8 cellular contexts compared by ENCODE assay signal in the genomic region with DNA sequence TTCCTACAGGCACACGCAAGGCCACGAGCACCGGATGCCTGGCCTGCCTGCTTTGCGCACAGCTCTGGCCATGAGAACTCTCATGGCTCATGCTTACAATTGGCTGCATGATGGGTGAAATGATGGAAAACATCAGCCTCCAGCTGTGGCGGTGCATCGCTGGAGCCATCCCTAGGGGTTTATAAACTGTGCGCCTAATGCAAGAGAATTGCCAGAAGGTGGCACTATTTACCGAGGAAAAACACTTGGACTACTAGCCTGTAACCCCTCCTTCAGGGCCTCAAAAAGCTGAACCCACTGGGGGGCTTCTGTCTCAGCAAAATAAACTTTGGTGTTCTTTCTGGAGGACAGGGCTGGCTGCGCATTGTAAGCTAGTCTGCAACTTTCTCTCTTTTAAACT. TPM values are rescaled to one million over a fixed set of nuclear protein-coding genes. Genes with fewer than 3 reads are reported as not detected.
A peak's percentile ranks its signal among the peaks of the same experiment; 100 is the strongest.
DNase-seq lines count a peak whose midpoint lies in the region; ATAC-seq and TF ChIP-seq lines count a peak whose summit lies in the region.

No MANE protein-coding gene starts in this region.

- H3K79me2 ChIP-seq in SU-DHL-6 (ENCODE audit: insufficient read depth, low read length), result no peaks in the 10 kb centered on the region

- H3K36me3 ChIP-seq in BE2C (no peaks in the 10 kb centered on the region), SU-DHL-6 (ENCODE audit: low read length) (no peaks in the 10 kb centered on the region), upper lobe of left lung (peaks cover 0 to 14% (median 2%) of the 10 kb centered on the region in 4 donors)

- no peaks in the 10 kb centered on the region for H4K20me1 ChIP-seq in SU-DHL-6 (ENCODE audit: low read depth, low read length)

- no peak overlapping the region for H3K4me2 ChIP-seq in SU-DHL-6 (ENCODE audit: low read depth, low read length, poor library complexity, severe bottlenecking)

- ATAC-seq in HG03469 (IDR thresholded peaks at IDR 0.05; ENCODE audit: unreplicated experiment) (no peak), upper lobe of left lung (ENCODE audit: low FRiP score in 2 of 2) (no peak)

- H3K27me3 ChIP-seq in BE2C (no peaks in the 10 kb centered on the region), SU-DHL-6 (ENCODE audit: low read length) (no peaks in the 10 kb centered on the region), upper lobe of left lung (no peaks in the 10 kb centered on the region)

- no peak overlapping the region for H2AFZ ChIP-seq in SU-DHL-6 (ENCODE audit: low read depth, low read length, severe bottlenecking)

- no peaks in the 10 kb centered on the region for H3K4me1 ChIP-seq in BE2C
- no peaks in the 10 kb centered on the region for H3K4me1 ChIP-seq in upper lobe of left lung

- no peaks in the 10 kb centered on the region for H3K9me3 ChIP-seq in BE2C
- H3K9me3 ChIP-seq in SU-DHL-6 (ENCODE audit: insufficient read depth, low read length), result no peaks in the 10 kb centered on the region
- H3K9me3 ChIP-seq in upper lobe of left lung, result no peaks in the 10 kb centered on the region

- no peaks in the 10 kb centered on the region for H3K9me2 ChIP-seq in SU-DHL-6 (replicated peaks; ENCODE audit: insufficient read depth, low read length)

- no peak overlapping the region for H3K4me3 ChIP-seq in BE2C (ENCODE audit: low read depth, low read length)
- no peak overlapping the region for H3K4me3 ChIP-seq in SU-DHL-6 (ENCODE audit: insufficient read depth, low read length, poor library complexity, severe bottlenecking)
- no peak overlapping the region for H3K4me3 ChIP-seq in upper lobe of left lung

- H3K27ac ChIP-seq in SU-DHL-6 (ENCODE audit: low read depth, low read length), result no peak overlapping the region
- H3K27ac ChIP-seq in upper lobe of left lung, result no peak overlapping the region

- H3F3A ChIP-seq in SU-DHL-6 (ENCODE audit: insufficient read depth), result no peaks in the 10 kb centered on the region

- no peak for TF ChIP-seq POLR2A in upper lobe of left lung (IDR thresholded peaks at IDR 0.05)

- DNase-seq in BE2C, result peak; percentile 45
- peak; percentile 7 for DNase-seq in HCEC 1CT
- DNase-seq in inferior parietal cortex (ENCODE audit: extremely low spot score), result peak; percentile 32
- DNase-seq in activated T-cell treated with anti-CD3 and anti-CD28 coated beads for 4 hours, result no peak
- DNase-seq in stimulated activated CD4-positive, alpha-beta T cell treated with anti-CD3 and anti-CD28 coated beads, Interleukin-4, amount 100 ng/mL, for 24 hours, result no peak
- DNase-seq in upper lobe of left lung, result no peak

- no peak overlapping the region for H3K9ac ChIP-seq in SU-DHL-6 (ENCODE audit: low read length)

- WGBS in upper lobe of left lung, 2 donors, result 65% methylated on average over 9 of the region's 9 CpGs; no CpG with 5 or more reads in 1 of the 2 donors

- TF ChIP-seq CTCF in BE2C (IDR thresholded peaks at IDR 0.05; ENCODE audit: low read depth, low read length) (peak; percentile 58), SU-DHL-6 (IDR thresholded peaks at IDR 0.05; ENCODE audit: insufficient read depth, low read length, poor library complexity, severe bottlenecking) (peak; percentile 16), upper lobe of left lung (IDR thresholded peaks at IDR 0.05) (peak in 3 of 6 experiments; percentile 8 to 30 (median 19))

- TF ChIP-seq EP300 in upper lobe of left lung (IDR thresholded peaks at IDR 0.05), result no peak

RNA-seq across cellular contexts. Expression of a gene that starts 51.9 kb away (rescaled TPM):
- 42.1 TPM for polyA plus RNA-seq in BE2C (2012; ENCODE audit: insufficient read depth, insufficient read length, low read depth)
- 10 to 100 TPM; 19.2 to 74.4 (median 25.9) TPM for total RNA-seq in upper lobe of left lung

Comparison
In these comparisons a context has a peak if more than half of its experiments do, and no peak if none do; other contexts are left out.
1. DNase-seq: peak in BE2C (single experiment), HCEC 1CT (single experiment) and inferior parietal cortex (single experiment); none in activated T-cell treated with anti-CD3 and anti-CD28 coated beads for 4 hours (single experiment), stimulated activated CD4-positive, alpha-beta T cell treated with anti-CD3 and anti-CD28 coated beads, Interleukin-4, amount 100 ng/mL, for 24 hours (single experiment) and upper lobe of left lung (0 of 2).